In the genomic region with DNA sequence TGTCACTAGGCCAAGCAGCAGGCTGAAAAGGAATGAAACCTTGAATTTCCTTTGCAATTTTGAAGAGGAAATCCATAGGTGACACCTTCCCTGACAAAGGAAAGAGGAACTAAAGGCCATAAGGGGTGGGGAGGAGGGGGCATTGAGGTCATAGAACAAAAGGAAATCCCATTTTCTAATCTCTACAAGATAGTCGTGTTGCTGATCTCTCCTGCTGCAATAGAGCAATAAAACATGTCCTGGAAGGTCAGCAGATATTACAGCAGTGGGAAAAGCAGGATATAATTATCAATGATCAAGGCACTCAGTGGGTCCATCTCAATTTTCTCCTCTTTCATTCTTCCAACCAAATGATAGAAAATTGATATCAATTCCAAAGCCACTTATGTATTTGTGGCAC, we compare ENCODE assay signal across 22 cellular contexts. TPM values are rescaled to one million over a fixed set of nuclear protein-coding genes. Genes with fewer than 3 reads are reported as not detected.
A peak's percentile ranks its signal among the peaks of the same experiment; 100 is the strongest.
DNase-seq lines count a peak whose midpoint lies in the region; ATAC-seq, FAIRE-seq and TF ChIP-seq lines count a peak whose summit lies in the region.
"Had no signal": no experiment of that assay in that cellular context is flagged by ENCODE, and none has a peak within 500 bp of the region (broad histone marks: within the 10 kb centered on the region; RNA-seq: fewer than 3 reads in every experiment).

No MANE protein-coding gene starts in this region.

- no peaks in the 10 kb centered on the region for H3K36me3 Mint-ChIP-seq in endodermal cell (ENCODE audit: low read depth)
- H3K36me3 Mint-ChIP-seq: CD4-positive, alpha-beta memory T cell had no signal

- peaks cover 2% of the 10 kb centered on the region for H3K27me3 Mint-ChIP-seq in endodermal cell (ENCODE audit: insufficient read depth)

- H3K27ac ChIP-seq in endodermal cell (ENCODE audit: low read depth, low read length) (no peak overlapping the region), small intestine (ENCODE audit: low read depth in 1 of 2, low read length in 1 of 2) (no peak overlapping the region)
- H3K27ac ChIP-seq: 22Rv1, BLaER1 had no signal

- H3K9me3 ChIP-seq in endodermal cell (ENCODE audit: control insufficient read depth, low read length) (no peaks in the 10 kb centered on the region), small intestine (ENCODE audit: control insufficient read depth, low read depth) (no peaks in the 10 kb centered on the region)
- H3K9me3 ChIP-seq: BLaER1, Caco-2 had no signal

- 8% methylated on average over 1 of the region's 1 CpG; no CpG with 5 or more reads in 1 of the 2 experiments for WGBS in endodermal cell (ENCODE audit: insufficient coverage in 1 of 2, insufficient read length in 1 of 2), 2 experiments
- 0 to 18% (median 17%) methylated on average over 1 of the region's 1 CpG for WGBS in small intestine, 3 donors

- no peak for FAIRE-seq in small intestine (lab: Jason Lieb, UNC)
- FAIRE-seq: GM12891, HTR-8/SVneo had no signal

- no peaks in the 10 kb centered on the region for H3K27me3 ChIP-seq in endodermal cell (ENCODE audit: control insufficient read depth, insufficient read depth, low read length, poor library complexity, severe bottlenecking)
- H3K27me3 ChIP-seq in small intestine (ENCODE audit: control insufficient read depth in 2 of 2, insufficient read depth in 2 of 2, low read length in 2 of 2) = peaks cover 0 to 3% of the 10 kb centered on the region in 2 donors
- H3K27me3 ChIP-seq: BLaER1 had no signal

- peak; percentile 20 for DNase-seq in NCI-H748 (lab: John Stamatoyannopoulos, UW; ENCODE audit: unreplicated experiment)
- DNase-seq in NCI-H748 treated with DMSO at 0.1 percent for 48 hours (lab: John Stamatoyannopoulos, UW) = no peak
- DNase-seq in NCI-H2227 (lab: John Stamatoyannopoulos, UW; ENCODE audit: unreplicated experiment) = peak; percentile 72
- no peak for DNase-seq in endodermal cell
- peak; percentile 10 for DNase-seq in small intestine
- no peak for DNase-seq in NCI-H345 (lab: John Stamatoyannopoulos, UW)
- no peak for DNase-seq in omental fat pad (ENCODE audit: low spot score)
- DNase-seq: ACHN; Caco-2; CD4-positive, alpha-beta memory T cell; DND-41; MV-4-11; NCI-H1694; NCI-H2081 treated with DMSO at 0.1 percent for 48 hours; NCI-H2171 treated with DMSO at 0.1 percent for 48 hours; NCI-H69 had no signal

- H3K4me1 Mint-ChIP-seq in endodermal cell = peaks cover 13% of the 10 kb centered on the region
- H3K4me1 Mint-ChIP-seq: CD4-positive, alpha-beta memory T cell had no signal

- no peak overlapping the region for H3K27ac Mint-ChIP-seq in endodermal cell
- H3K27ac Mint-ChIP-seq: CD4-positive, alpha-beta memory T cell had no signal

- no peak overlapping the region for H3K4me3 Mint-ChIP-seq in endodermal cell

- H3K9me3 Mint-ChIP-seq in endodermal cell = no peaks in the 10 kb centered on the region
- H3K9me3 Mint-ChIP-seq: CD4-positive, alpha-beta memory T cell had no signal

- H3K36me3 ChIP-seq in endodermal cell (ENCODE audit: control insufficient read depth, insufficient read depth, low read length) = no peaks in the 10 kb centered on the region
- no peaks in the 10 kb centered on the region for H3K36me3 ChIP-seq in small intestine (ENCODE audit: control insufficient read depth in 2 of 2, insufficient read depth in 2 of 2, low read length in 2 of 2)
- H3K36me3 ChIP-seq: BLaER1 had no signal

- TF ChIP-seq CTCF in endodermal cell (conservative IDR thresholded peaks at IDR 0.05) (no peak), omental fat pad (IDR thresholded peaks at IDR 0.05) (no peak)

- H3K9ac ChIP-seq in endodermal cell (ENCODE audit: extremely low read depth, low read length, poor library complexity, severe bottlenecking) = no peak overlapping the region
- H3K9ac ChIP-seq: BLaER1 had no signal

- H3K4me1 ChIP-seq in endodermal cell (ENCODE audit: control insufficient read depth, insufficient read depth, low read length) (no peaks in the 10 kb centered on the region), small intestine (ENCODE audit: control insufficient read depth in 2 of 2, insufficient read depth in 1 of 2, low read depth in 1 of 2, low read length in 1 of 2) (no peaks in the 10 kb centered on the region)
- H3K4me1 ChIP-seq: BLaER1, Caco-2 had no signal

- ATAC-seq in GM21447 (IDR thresholded peaks at IDR 0.05; ENCODE audit: unreplicated experiment) (no peak), omental fat pad (ENCODE audit: low FRiP score) (no peak)
- ATAC-seq: SK-N-SH treated with all-trans-retinoic acid at 6 μM for 48 hours had no signal

- H3K4me3 ChIP-seq in endodermal cell (ENCODE audit: low read length) = peak overlapping the region; percentile 48
- H3K4me3 ChIP-seq in small intestine (ENCODE audit: low read depth in 1 of 2, low read length in 2 of 2) = no peak overlapping the region
- H3K4me3 ChIP-seq: BLaER1 had no signal

RNA-seq across cellular contexts. Expression of a gene that starts 20.3 kb away (rescaled TPM):
- total RNA-seq in endodermal cell (10 to 100 TPM; 76.7 to 83.9 TPM), omental fat pad (10 to 100 TPM; 18.2 to 42.9 (median 29.6) TPM)
- 28.8 TPM for polyA plus RNA-seq in endodermal cell (2013, experiment 1 of 2)
- polyA plus RNA-seq in endodermal cell (2013, experiment 2 of 2) = 31.4 TPM
- 1 to 10 TPM; 6.2 to 8.7 (median 8.2) TPM for polyA plus RNA-seq in small intestine

Comparison
In these comparisons a context has a peak if more than half of its experiments do, and no peak if none do; other contexts are left out.
1. DNase-seq: peak in NCI-H748 (single experiment), NCI-H2227 (single experiment) and small intestine (single experiment); none in NCI-H748 treated with DMSO at 0.1 percent for 48 hours (single experiment), endodermal cell (single experiment), NCI-H345 (single experiment) and omental fat pad (single experiment).